ENCODE assay signal across 1 cellular context in genomic region chr9:80028501-80028900, GRCh38.
TF ChIP-seq lines count a peak whose summit lies in the region.

No MANE protein-coding gene starts in this region.

TF ChIP-seq in IMR-90, 13 proteins besides CTCF, POLR2A, EP300 and RAD21 (continued from another document):
- TF ChIP-seq RFX5 (IDR thresholded peaks at IDR 0.05; ENCODE audit: low read depth, low read length) (no peak), FOS (IDR thresholded peaks at IDR 0.05; ENCODE audit: low read depth, low read length) (no peak), MAFK (IDR thresholded peaks at IDR 0.05; ENCODE audit: low read depth, low read length) (no peak), BHLHE40 (IDR thresholded peaks at IDR 0.05; ENCODE audit: low read depth, low read length) (no peak), SMC3 (IDR thresholded peaks at IDR 0.05; ENCODE audit: low read depth, low read length) (no peak), CEBPB (IDR thresholded peaks at IDR 0.05; ENCODE audit: low read depth, low read length) (no peak), ELK1 (IDR thresholded peaks at IDR 0.05; ENCODE audit: borderline replicate concordance, low read depth, low read length) (no peak), MAZ (IDR thresholded peaks at IDR 0.05; ENCODE audit: borderline replicate concordance, low read depth, low read length) (no peak)
